In genomic region chr6:134098276-134098675, GRCh38 we compare ENCODE assay signal across 30 cellular contexts. TPM values are rescaled to one million over a fixed set of nuclear protein-coding genes. Genes with fewer than 3 reads are reported as not detected.
"Had no signal": no experiment of that assay in that cellular context is flagged by ENCODE, and none has a peak within 500 bp of the region (broad histone marks: within the 10 kb centered on the region; RNA-seq: fewer than 3 reads in every experiment).

No MANE protein-coding gene starts in this region.

- H3K27me3 ChIP-seq: body of pancreas, colonic mucosa, gastrocnemius medialis had no signal

- H3K4me1 ChIP-seq: adrenal gland, colonic mucosa, esophagus squamous epithelium, foreskin keratinocyte, gastrocnemius medialis, heart left ventricle had no signal

- ATAC-seq: activated CD4-positive, CD25-positive, alpha-beta regulatory T cell treated with anti-CD3 and anti-CD28 coated beads, Interleukin-2, amount 50 U/mL, for 24 hours; activated CD8-positive, alpha-beta T cell treated with anti-CD3 and anti-CD28 coated beads for 36 hours; activated naive CD8-positive, alpha-beta T cell treated with anti-CD3 and anti-CD28 coated beads, Interleukin-2, amount 50 U/mL, for 24 hours; activated T-cell treated with anti-CD3 and anti-CD28 coated beads, Interleukin-2, amount 50 U/mL, for 4 hours; activated T-helper 17 cell treated with anti-CD3 and anti-CD28 coated beads, Interleukin-2, amount 50 U/mL, for 72 hours; body of pancreas; foreskin keratinocyte; gastrocnemius medialis; heart left ventricle; T-helper 17 cell had no signal

- H3K27ac ChIP-seq: adrenal gland, body of pancreas, colonic mucosa, epithelial cell of prostate, esophagus squamous epithelium, foreskin keratinocyte, gastrocnemius medialis, heart left ventricle, WERI-Rb-1 had no signal

- H3K9me3 ChIP-seq: adrenal gland, body of pancreas, colonic mucosa, esophagus squamous epithelium, gastrocnemius medialis, heart left ventricle had no signal

- H3K36me3 ChIP-seq: adrenal gland, colonic mucosa, esophagus squamous epithelium, gastrocnemius medialis, heart left ventricle, WERI-Rb-1 had no signal

- H3K4me3 ChIP-seq: adrenal gland, body of pancreas, colonic mucosa, esophagus squamous epithelium, gastrocnemius medialis, heart left ventricle had no signal

- DNase-seq: activated B cell treated with CpG ODN at 0.5 μM for 24 hours; activated CD4-positive, alpha-beta T cell treated with anti-CD3 and anti-CD28 coated beads for 48 hours; activated CD4-positive, alpha-beta T cell treated with anti-CD3 and anti-CD28 coated beads, Interleukin-2, amount 50 U/mL, for 1 hour; activated CD4-positive, alpha-beta T cell treated with anti-CD3 and anti-CD28 coated beads, Interleukin-2, amount 50 U/mL, for 48 hours; activated CD8-positive, alpha-beta memory T cell treated with anti-CD3 and anti-CD28 coated beads for 24 hours; activated CD8-positive, alpha-beta T cell treated with anti-CD3 and anti-CD28 coated beads for 36 hours; activated effector memory CD4-positive, alpha-beta T cell treated with Interleukin-2 at 50 U/mL for 16 hours; activated naive CD4-positive, alpha-beta T cell treated with anti-CD3 and anti-CD28 coated beads for 36 hours; activated naive CD8-positive, alpha-beta T cell treated with anti-CD3 and anti-CD28 coated beads for 36 hours; activated naive CD8-positive, alpha-beta T cell treated with anti-CD3 and anti-CD28 coated beads, Interleukin-2, amount 50 U/mL, for 24 hours; activated T-cell treated with anti-CD3 and anti-CD28 coated beads, Interleukin-2, amount 50 U/mL, for 4 hours; adrenal gland; amygdala; aorta; body of pancreas; caudate nucleus; colonic mucosa; effector CD8-positive, alpha-beta T cell; esophagus squamous epithelium; foreskin keratinocyte; gastrocnemius medialis; glutamatergic neuron; heart left ventricle; T-helper 1 cell; T-helper 17 cell; T1000; WERI-Rb-1 had no signal

RNA-seq across cellular contexts. Expression of gene SLC2A12, which starts 45.9 kb away (rescaled TPM):
- total RNA-seq: activated B cell treated with CpG ODN at 0.5 μM for 24 hours; activated T-cell treated with anti-CD3 and anti-CD28 coated beads, Interleukin-2, amount 50 U/mL, for 4 hours; T-helper 17 cell had no signal
